ENCODE assay signal across 20 cellular contexts in genomic region chr2:109711230-109712125, GRCh38.
DNase-seq lines count a peak whose midpoint lies in the region; ATAC-seq, FAIRE-seq and TF ChIP-seq lines count a peak whose summit lies in the region.
"Had no signal": no experiment of that assay in that cellular context is flagged by ENCODE, and none has a peak within 500 bp of the region (broad histone marks: within the 10 kb centered on the region; RNA-seq: fewer than 3 reads in every experiment).

No MANE protein-coding gene starts in this region.

- POLR2A ChIA-PET in WTC11 (lab: Charles Lee) = no interaction called here
- POLR2A ChIA-PET in CD4-positive, alpha-beta memory T cell (lab: Charles Lee; ENCODE audit: partially characterized antibody) = no interaction called here

- no peaks in the 10 kb centered on the region for H3K4me1 ChIP-seq in body of pancreas
- H3K4me1 ChIP-seq in CD4-positive, alpha-beta memory T cell (ENCODE audit: insufficient read depth, low read length) = no peaks in the 10 kb centered on the region
- H3K4me1 ChIP-seq: adrenal gland had no signal

- no peak overlapping the region for H3K4me3 ChIP-seq in body of pancreas
- H3K4me3 ChIP-seq in CD4-positive, alpha-beta memory T cell (ENCODE audit: low read length in 2 of 2) = no peak overlapping the region
- H3K4me3 ChIP-seq: adrenal gland, esophagus squamous epithelium, transverse colon had no signal

- CTCF ChIA-PET in WTC11 (lab: Charles Lee) = interaction anchor here (1.2 to 1.8 kb wide), 2 partner anchors 166 to 201 kb away, joined by 5 to 6 read pairs; no protein-coding TSS in a partner anchor
- CTCF ChIA-PET in CD4-positive, alpha-beta memory T cell (lab: Charles Lee; ENCODE audit: partially characterized antibody) = no interaction called here

- no peaks in the 10 kb centered on the region for H3K36me3 Mint-ChIP-seq in WTC11
- no peaks in the 10 kb centered on the region for H3K36me3 Mint-ChIP-seq in activated naive CD8-positive, alpha-beta T cell treated with anti-CD3 and anti-CD28 coated beads, Interleukin-2, amount 50 U/mL, for 24 hours (ENCODE audit: low read depth)
- H3K36me3 Mint-ChIP-seq in CD4-positive, alpha-beta memory T cell = no peaks in the 10 kb centered on the region
- H3K36me3 Mint-ChIP-seq: CD8-positive, alpha-beta memory T cell had no signal

- H3K27me3 Mint-ChIP-seq in WTC11 (ENCODE audit: low read depth) = no peaks in the 10 kb centered on the region
- H3K27me3 Mint-ChIP-seq in activated naive CD8-positive, alpha-beta T cell treated with anti-CD3 and anti-CD28 coated beads, Interleukin-2, amount 50 U/mL, for 24 hours = peaks cover 6% of the 10 kb centered on the region
- peaks cover under 1 to 1% of the 10 kb centered on the region in 2 donors for H3K27me3 Mint-ChIP-seq in CD4-positive, alpha-beta memory T cell
- H3K27me3 Mint-ChIP-seq: activated T-cell treated with anti-CD3 and anti-CD28 coated beads, Interleukin-2, amount 50 U/mL, for 24 hours had no signal

- no peaks in the 10 kb centered on the region for H3K9me3 ChIP-seq in body of pancreas
- H3K9me3 ChIP-seq in CD4-positive, alpha-beta memory T cell (ENCODE audit: control insufficient read depth in 1 of 2, low read length in 2 of 2) = no peaks in the 10 kb centered on the region
- H3K9me3 ChIP-seq: adrenal gland, esophagus squamous epithelium, transverse colon had no signal

- WGBS in body of pancreas, 2 donors = 67 to 69% methylated on average over 11 of the region's 11 CpGs

- no peaks in the 10 kb centered on the region for H3K9me3 Mint-ChIP-seq in WTC11
- H3K9me3 Mint-ChIP-seq in activated naive CD8-positive, alpha-beta T cell treated with anti-CD3 and anti-CD28 coated beads, Interleukin-2, amount 50 U/mL, for 24 hours = no peaks in the 10 kb centered on the region
- H3K9me3 Mint-ChIP-seq in CD4-positive, alpha-beta memory T cell = no peaks in the 10 kb centered on the region
- H3K9me3 Mint-ChIP-seq: activated T-cell treated with anti-CD3 and anti-CD28 coated beads, Interleukin-2, amount 50 U/mL, for 24 hours; CD8-positive, alpha-beta memory T cell; T-helper 1 cell treated with Interleukin-12 subunit alpha and Interleukin-12 subunit beta and Interleukin-4 antibody, amounts not matched to agents 30 μg/mL and 1 μg/mL, for 36 hours had no signal

- H3K4me1 Mint-ChIP-seq in WTC11 = peaks cover 3% of the 10 kb centered on the region
- H3K4me1 Mint-ChIP-seq in activated naive CD8-positive, alpha-beta T cell treated with anti-CD3 and anti-CD28 coated beads, Interleukin-2, amount 50 U/mL, for 24 hours = no peaks in the 10 kb centered on the region
- no peaks in the 10 kb centered on the region for H3K4me1 Mint-ChIP-seq in CD4-positive, alpha-beta memory T cell
- H3K4me1 Mint-ChIP-seq: CD8-positive, alpha-beta memory T cell had no signal

- TF ChIP-seq POLR2A in body of pancreas (IDR thresholded peaks at IDR 0.05) (no peak), GM12892 (IDR thresholded peaks at IDR 0.05; ENCODE audit: low read depth, low read length) (no peak)

- ATAC-seq in WTC11 = no peak
- ATAC-seq in body of pancreas = no peak
- ATAC-seq in activated naive CD8-positive, alpha-beta T cell treated with anti-CD3 and anti-CD28 coated beads, Interleukin-2, amount 50 U/mL, for 24 hours = no peak

- no peak overlapping the region for H3K27ac ChIP-seq in body of pancreas
- H3K27ac ChIP-seq in CD4-positive, alpha-beta memory T cell (ENCODE audit: low read depth, low read length) = no peak overlapping the region
- H3K27ac ChIP-seq: adrenal gland, brain microvascular endothelial cell, esophagus squamous epithelium, transverse colon had no signal

- intact Hi-C loops in body of pancreas (cut with DNase I) = loop anchor here (10.0 kb wide), 1 partner anchor 167 kb away; no protein-coding TSS in a partner anchor
- intact Hi-C loops in CD4-positive, alpha-beta memory T cell (cut with micrococcal nuclease) = no loop called here

- DNase-seq in AG20443 (ENCODE audit: low spot score) (peak; percentile 20), DMS79 (lab: John Stamatoyannopoulos, UW) (peak; percentile 41), WTC11 (ENCODE audit: low spot score) (no peak), mesenteric fat pad (ENCODE audit: low spot score) (peak; percentile 78), body of pancreas (no peak), GM12892 (ENCODE audit: insufficient read length) (no peak)
- DNase-seq in activated naive CD8-positive, alpha-beta T cell treated with anti-CD3 and anti-CD28 coated beads, Interleukin-2, amount 50 U/mL, for 24 hours = no peak
- DNase-seq in CD4-positive, alpha-beta memory T cell = no peak
- DNase-seq: activated T-cell treated with anti-CD3 and anti-CD28 coated beads, Interleukin-2, amount 50 U/mL, for 24 hours; brain microvascular endothelial cell; CD8-positive, alpha-beta memory T cell; esophagus squamous epithelium; NCI-H1930; posterior cingulate gyrus; stimulated activated CD4-positive, alpha-beta T cell treated with anti-CD3 and anti-CD28 coated beads, Interleukin-15, amount 100 ng/mL, for 24 hours; transverse colon had no signal

- no peak for FAIRE-seq in GM12892 (lab: Jason Lieb, UNC)
- FAIRE-seq: H1, RCC 7860 had no signal

- no peak for TF ChIP-seq CTCF in WTC11 (IDR thresholded peaks at IDR 0.05)
- TF ChIP-seq CTCF in body of pancreas (IDR thresholded peaks at IDR 0.05) = no peak

- no peaks in the 10 kb centered on the region for H3K36me3 ChIP-seq in body of pancreas (replicated peaks in 1 of 2; ENCODE audit: insufficient read depth in 1 of 2, low read depth in 2 of 2)
- no peaks in the 10 kb centered on the region for H3K36me3 ChIP-seq in CD4-positive, alpha-beta memory T cell (ENCODE audit: insufficient read depth, low read length)
- H3K36me3 ChIP-seq: adrenal gland, brain microvascular endothelial cell, esophagus squamous epithelium, transverse colon had no signal

- peak overlapping the region; percentile 45; the same call in 1 of the 2 replicates for H3K27ac Mint-ChIP-seq in WTC11
- no peak overlapping the region for H3K27ac Mint-ChIP-seq in activated naive CD8-positive, alpha-beta T cell treated with anti-CD3 and anti-CD28 coated beads, Interleukin-2, amount 50 U/mL, for 24 hours
- no peak overlapping the region for H3K27ac Mint-ChIP-seq in CD4-positive, alpha-beta memory T cell
- H3K27ac Mint-ChIP-seq: activated T-cell treated with anti-CD3 and anti-CD28 coated beads, Interleukin-2, amount 50 U/mL, for 24 hours; CD8-positive, alpha-beta memory T cell; T-helper 1 cell treated with Interleukin-12 subunit alpha and Interleukin-12 subunit beta and Interleukin-4 antibody, amounts not matched to agents 30 μg/mL and 1 μg/mL, for 36 hours had no signal

- no peaks in the 10 kb centered on the region for H3K27me3 ChIP-seq in body of pancreas
- H3K27me3 ChIP-seq in CD4-positive, alpha-beta memory T cell (ENCODE audit: insufficient read depth, low read length) = no peaks in the 10 kb centered on the region
- H3K27me3 ChIP-seq: adrenal gland, brain microvascular endothelial cell, esophagus squamous epithelium, transverse colon had no signal

- H3K4me3 Mint-ChIP-seq in WTC11 = no peak overlapping the region
- H3K4me3 Mint-ChIP-seq in activated naive CD8-positive, alpha-beta T cell treated with anti-CD3 and anti-CD28 coated beads, Interleukin-2, amount 50 U/mL, for 24 hours = no peak overlapping the region
- no peak overlapping the region for H3K4me3 Mint-ChIP-seq in CD4-positive, alpha-beta memory T cell
- H3K4me3 Mint-ChIP-seq: activated T-cell treated with anti-CD3 and anti-CD28 coated beads, Interleukin-2, amount 50 U/mL, for 24 hours; CD8-positive, alpha-beta memory T cell; T-helper 1 cell treated with Interleukin-12 subunit alpha and Interleukin-12 subunit beta and Interleukin-4 antibody, amounts not matched to agents 30 μg/mL and 1 μg/mL, for 36 hours had no signal

TF ChIP-seq in WTC11, 78 proteins besides CTCF, POLR2A, EP300 and RAD21:
- TF ChIP-seq FOXP4 (CRISPR knock-in tag; IDR thresholded peaks at IDR 0.05) = no peak
- no peak for TF ChIP-seq SMAD4 (CRISPR knock-in tag; IDR thresholded peaks at IDR 0.05)
- TF ChIP-seq IRF1 (CRISPR knock-in tag; IDR thresholded peaks at IDR 0.05) = no peak

Comparison
In these comparisons a context has a peak if more than half of its experiments do, and no peak if none do; other contexts are left out.
1. DNase-seq: peak in AG20443 (single experiment), DMS79 (single experiment) and mesenteric fat pad (single experiment); none in WTC11 (single experiment), body of pancreas (0 of 4), activated naive CD8-positive, alpha-beta T cell treated with anti-CD3 and anti-CD28 coated beads, Interleukin-2, amount 50 U/mL, for 24 hours (single experiment), GM12892 (single experiment) and CD4-positive, alpha-beta memory T cell (0 of 5).